ENCODE assay signal across 22 cellular contexts in genomic region chr1:78447096-78447495, GRCh38. TPM values are rescaled to one million over a fixed set of nuclear protein-coding genes. Genes with fewer than 3 reads are reported as not detected.
DNase-seq lines count a peak whose midpoint lies in the region; ATAC-seq, FAIRE-seq and TF ChIP-seq lines count a peak whose summit lies in the region.
"Had no signal": no experiment of that assay in that cellular context is flagged by ENCODE, and none has a peak within 500 bp of the region (broad histone marks: within the 10 kb centered on the region; RNA-seq: fewer than 3 reads in every experiment).

No MANE protein-coding gene starts in this region.

- peaks cover 7% of the 10 kb centered on the region for H3F3A ChIP-seq in GM23248 (ENCODE audit: insufficient read depth)

- H3K27me3 Mint-ChIP-seq in astrocyte (ENCODE audit: low read depth, unreplicated experiment) = no peaks in the 10 kb centered on the region
- H3K27me3 Mint-ChIP-seq: CD4-positive, CD25-positive, alpha-beta regulatory T cell had no signal

- H2AFZ ChIP-seq in GM23248 (no peak overlapping the region), astrocyte (ENCODE audit: low read depth, low read length) (no peak overlapping the region)

- no peak for ATAC-seq in GM21576 (IDR thresholded peaks at IDR 0.05; ENCODE audit: unreplicated experiment)
- ATAC-seq: K562, Panc1 had no signal

- H3K4me2 ChIP-seq in GM23248 (ENCODE audit: unreplicated experiment) (peak overlapping the region; percentile 16), astrocyte (ENCODE audit: low read length) (no peak overlapping the region)

- no peak for TF ChIP-seq CTCF in AG10803 (conservative IDR thresholded peaks at IDR 0.05; ENCODE audit: low read length)
- TF ChIP-seq CTCF in astrocyte (IDR thresholded peaks at IDR 0.05; ENCODE audit: insufficient read depth, low read depth, low read length) = no peak

- no peak overlapping the region for H3K4me3 Mint-ChIP-seq in astrocyte (ENCODE audit: unreplicated experiment)

- no peak overlapping the region for H3K9ac ChIP-seq in GM23248
- no peak overlapping the region for H3K9ac ChIP-seq in astrocyte (ENCODE audit: low read length)

- H3K9me3 ChIP-seq in GM23248 (ENCODE audit: low read depth) (no peaks in the 10 kb centered on the region), astrocyte (ENCODE audit: insufficient read depth, low read depth, low read length) (no peaks in the 10 kb centered on the region)

- no peak overlapping the region for H3K27ac Mint-ChIP-seq in astrocyte (ENCODE audit: unreplicated experiment)
- H3K27ac Mint-ChIP-seq: CD4-positive, CD25-positive, alpha-beta regulatory T cell had no signal

- H4K20me1 ChIP-seq in GM23248 (ENCODE audit: insufficient read depth) = no peaks in the 10 kb centered on the region
- H4K20me1 ChIP-seq in astrocyte (ENCODE audit: insufficient read depth, low read length) = no peaks in the 10 kb centered on the region

- no peaks in the 10 kb centered on the region for H3K4me1 Mint-ChIP-seq in astrocyte (ENCODE audit: low read depth, unreplicated experiment)
- H3K4me1 Mint-ChIP-seq: CD4-positive, CD25-positive, alpha-beta regulatory T cell had no signal

- in situ Hi-C loops in GM23248 (cut with MboI) = no loop called here

- no peaks in the 10 kb centered on the region for H3K36me3 Mint-ChIP-seq in astrocyte (ENCODE audit: low read depth, unreplicated experiment)
- H3K36me3 Mint-ChIP-seq: CD4-positive, CD25-positive, alpha-beta regulatory T cell had no signal

- no peaks in the 10 kb centered on the region for H3K9me3 Mint-ChIP-seq in astrocyte (ENCODE audit: unreplicated experiment)

- H3K27ac ChIP-seq in GM23248 = no peak overlapping the region
- H3K27ac ChIP-seq in astrocyte (ENCODE audit: low read depth, low read length) = no peak overlapping the region

- H3K27me3 ChIP-seq in GM23248 (replicated peaks; ENCODE audit: insufficient read depth) = no peaks in the 10 kb centered on the region
- H3K27me3 ChIP-seq in astrocyte (ENCODE audit: insufficient read depth, low read length) = no peaks in the 10 kb centered on the region

- H3K79me2 ChIP-seq in GM23248 (ENCODE audit: insufficient read depth) = no peaks in the 10 kb centered on the region
- no peaks in the 10 kb centered on the region for H3K79me2 ChIP-seq in astrocyte (ENCODE audit: insufficient read depth, low read length)

- H3K36me3 ChIP-seq in GM23248 (ENCODE audit: low read depth) = no peaks in the 10 kb centered on the region
- no peaks in the 10 kb centered on the region for H3K36me3 ChIP-seq in astrocyte (ENCODE audit: insufficient read depth, low read length)

- DNase-seq in AG10803 (ENCODE audit: low read depth) (peak; percentile 53), GM23248 (peak; percentile 40), astrocyte (ENCODE audit: low read depth) (peak; percentile 8), glomerular visceral epithelial cell (ENCODE audit: extremely low spot score) (peak; percentile 3), NCI-H1436 treated with DMSO at 0.1 percent for 48 hours (lab: John Stamatoyannopoulos, UW) (no peak), DMS 273 (lab: John Stamatoyannopoulos, UW; ENCODE audit: unreplicated experiment) (no peak)
- DNase-seq: CD4-positive, CD25-positive, alpha-beta regulatory T cell; DMS79; MM.1S; NCI-H1048; NCI-H1417 treated with DMSO at 0.1 percent for 48 hours; NCI-H1930; NCI-H226; NCI-H510A treated with DMSO at 0.1 percent for 48 hours; NCI-H748 treated with DMSO at 0.1 percent for 48 hours had no signal

- FAIRE-seq in astrocyte (lab: Jason Lieb, UNC) = no peak
- FAIRE-seq: A204.1, GM12891, H54, K562 had no signal

- H3K9me2 ChIP-seq in GM23248 (ENCODE audit: insufficient read depth) = no peaks in the 10 kb centered on the region

- H3K4me3 ChIP-seq in AG10803 (ENCODE audit: low read length) = no peak overlapping the region
- H3K4me3 ChIP-seq in GM23248 = no peak overlapping the region
- H3K4me3 ChIP-seq in astrocyte (ENCODE audit: insufficient read depth, low read depth, low read length) = no peak overlapping the region
- H3K4me3 ChIP-seq: K562 had no signal

- H3K4me1 ChIP-seq in GM23248 (ENCODE audit: insufficient read depth) = peaks cover 12% of the 10 kb centered on the region
- no peaks in the 10 kb centered on the region for H3K4me1 ChIP-seq in astrocyte (ENCODE audit: insufficient read depth, low read length)

RNA-seq across cellular contexts. Expression of gene PTGFR, which starts 43.7 kb away (rescaled TPM):
- total RNA-seq in GM23248 (2014; rRNA removed; shearing (Covaris generic)) = 11.9 and 13.3 TPM in 2 replicates
- polyA plus RNA-seq in GM23248 (2016; fragmentation: Nextera tagmentation; extraction: Ambion mirVana) = 7.8 and 8.3 TPM in 2 replicates
- total RNA-seq in astrocyte = 0.36 and 0.41 TPM in 2 replicates
- total RNA-seq: CD4-positive, CD25-positive, alpha-beta regulatory T cell; T-helper 1 cell treated with Interleukin-12 subunit alpha and Interleukin-12 subunit beta and Interleukin-4 antibody, amounts not matched to agents 30 ng/mL and 1 ng/mL, for 36 hours had no signal
- polyA plus RNA-seq: CD4-positive, CD25-positive, alpha-beta regulatory T cell; K562 had no signal

Comparison
In these comparisons a context has a peak if more than half of its experiments do, and no peak if none do; other contexts are left out.
1. DNase-seq: peak in AG10803 (single experiment), GM23248 (single experiment), astrocyte (single experiment) and glomerular visceral epithelial cell (single experiment); none in NCI-H1436 treated with DMSO at 0.1 percent for 48 hours (single experiment) and DMS 273 (single experiment).